Comparison of ENCODE assay signal across 1 cellular context in genomic region chr12:101707131-101707782, GRCh38.
TF ChIP-seq lines count a peak whose summit lies in the region.

No MANE protein-coding gene starts in this region.

TF ChIP-seq in K562, 482 proteins besides CTCF, POLR2A, EP300 and RAD21 (continued from another document and continues in another):
- TF ChIP-seq, protein P1, sequence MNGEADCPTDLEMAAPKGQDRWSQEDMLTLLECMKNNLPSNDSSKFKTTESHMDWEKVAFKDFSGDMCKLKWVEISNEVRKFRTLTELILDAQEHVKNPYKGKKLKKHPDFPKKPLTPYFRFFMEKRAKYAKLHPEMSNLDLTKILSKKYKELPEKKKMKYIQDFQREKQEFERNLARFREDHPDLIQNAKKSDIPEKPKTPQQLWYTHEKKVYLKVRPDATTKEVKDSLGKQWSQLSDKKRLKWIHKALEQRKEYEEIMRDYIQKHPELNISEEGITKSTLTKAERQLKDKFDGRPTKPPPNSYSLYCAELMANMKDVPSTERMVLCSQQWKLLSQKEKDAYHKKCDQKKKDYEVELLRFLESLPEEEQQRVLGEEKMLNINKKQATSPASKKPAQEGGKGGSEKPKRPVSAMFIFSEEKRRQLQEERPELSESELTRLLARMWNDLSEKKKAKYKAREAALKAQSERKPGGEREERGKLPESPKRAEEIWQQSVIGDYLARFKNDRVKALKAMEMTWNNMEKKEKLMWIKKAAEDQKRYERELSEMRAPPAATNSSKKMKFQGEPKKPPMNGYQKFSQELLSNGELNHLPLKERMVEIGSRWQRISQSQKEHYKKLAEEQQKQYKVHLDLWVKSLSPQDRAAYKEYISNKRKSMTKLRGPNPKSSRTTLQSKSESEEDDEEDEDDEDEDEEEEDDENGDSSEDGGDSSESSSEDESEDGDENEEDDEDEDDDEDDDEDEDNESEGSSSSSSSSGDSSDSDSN (IDR thresholded peaks at IDR 0.05; ENCODE audit: borderline replicate concordance in 1 of 2, low read depth in 2 of 2, low read length in 2 of 2) = no peak
- TF ChIP-seq ZNF384 (IDR thresholded peaks at IDR 0.05; ENCODE audit: low read depth, low read length) (no peak), DPF2 (IDR thresholded peaks at IDR 0.05) (peak; percentile 91), MTA3 (IDR thresholded peaks at IDR 0.05; ENCODE audit: borderline replicate concordance) (no peak), CBFA2T2 (conservative IDR thresholded peaks at IDR 0.05) (peak; percentile 48; the same call in 1 of the 2 replicates), JUND (IDR thresholded peaks at IDR 0.05; ENCODE audit: borderline replicate concordance, low read depth, low read length) (peak; percentile 58; the same call in 1 of the 2 replicates), JUND (tag; IDR thresholded peaks at IDR 0.05; ENCODE audit: borderline replicate concordance, low read depth, low read length) (no peak; the same call in 2 of the 3 replicates), CBX8 (IDR thresholded peaks at IDR 0.05; ENCODE audit: borderline replicate concordance, extremely low read depth, low read depth, low read length, poor library complexity, severe bottlenecking) (no peak), ZEB2 (IDR thresholded peaks at IDR 0.05) (peak; percentile 82), HSF4 (CRISPR knock-in tag; IDR thresholded peaks at IDR 0.05; ENCODE audit: borderline replicate concordance) (no peak), ZNF436 (CRISPR knock-in tag; IDR thresholded peaks at IDR 0.05) (no peak), ZZZ3 (IDR thresholded peaks at IDR 0.05) (no peak), CTCFL (IDR thresholded peaks at IDR 0.05; ENCODE audit: borderline replicate concordance, insufficient read depth, low read depth, low read length, poor library complexity, severe bottlenecking) (no peak), ATF7 (IDR thresholded peaks at IDR 0.05) (peak; percentile 22; the same call in 1 of the 2 replicates), MAFK (IDR thresholded peaks at IDR 0.05; ENCODE audit: low read length) (no peak), HMG20B (CRISPR knock-in tag; IDR thresholded peaks at IDR 0.05) (no peak), CHD4 (IDR thresholded peaks at IDR 0.05; ENCODE audit: insufficient read depth, insufficient replicate concordance, low read depth, low read length, poor library complexity, severe bottlenecking) (no peak), CBX3 (IDR thresholded peaks at IDR 0.05; ENCODE audit: borderline replicate concordance in 1 of 2, low read length in 2 of 2) (no peak), MECOM (CRISPR knock-in tag; IDR thresholded peaks at IDR 0.05) (no peak), GATAD2A (IDR thresholded peaks at IDR 0.05) (0 out of 2 replicates have a peak, but pooled peaks have one; percentile 45), NFYB (IDR thresholded peaks at IDR 0.05; ENCODE audit: extremely low read depth, insufficient read length) (no peak), ZNF324 (CRISPR knock-in tag; IDR thresholded peaks at IDR 0.05) (no peak), ZNF41 (CRISPR knock-in tag; conservative IDR thresholded peaks at IDR 0.05) (no peak), BACH1 (tag; IDR thresholded peaks at IDR 0.05) (no peak), ZNF217 (CRISPR knock-in tag; IDR thresholded peaks at IDR 0.05) (no peak), HBP1 (CRISPR knock-in tag; IDR thresholded peaks at IDR 0.05) (no peak), MYC (IDR thresholded peaks at IDR 0.05; ENCODE audit: low read depth, low read length) (peak; percentile 73; the same call in 1 of the 2 replicates), MYC (CRISPR knock-in tag; IDR thresholded peaks at IDR 0.05; ENCODE audit: borderline replicate concordance, low read depth) (no peak), ETV1 (tag; conservative IDR thresholded peaks at IDR 0.05; ENCODE audit: low read depth) (no peak), EGR1 (conservative IDR thresholded peaks at IDR 0.05) (peak; percentile 74), KHSRP (IDR thresholded peaks at IDR 0.05) (no peak), ETV5 (CRISPR knock-in tag; IDR thresholded peaks at IDR 0.05; ENCODE audit: low read depth) (no peak), KLF1 (tag; IDR thresholded peaks at IDR 0.05) (no peak), FOXJ3 (CRISPR knock-in tag; IDR thresholded peaks at IDR 0.05) (no peak), PURB (CRISPR knock-in tag; IDR thresholded peaks at IDR 0.05; ENCODE audit: low read depth) (no peak), FOSL1 (tag; conservative IDR thresholded peaks at IDR 0.05) (0 out of 2 replicates have a peak, but pooled peaks have one; percentile 51), DDX20 (tag; IDR thresholded peaks at IDR 0.05; ENCODE audit: low read depth) (no peak), HCFC1 (IDR thresholded peaks at IDR 0.05; ENCODE audit: low read depth, low read length) (no peak), RBM14 (IDR thresholded peaks at IDR 0.05; ENCODE audit: borderline replicate concordance, insufficient read depth, low read depth, low read length) (no peak), NFRKB (IDR thresholded peaks at IDR 0.05; ENCODE audit: low read depth) (no peak), ZBTB12 (CRISPR knock-in tag; IDR thresholded peaks at IDR 0.05) (no peak), EWSR1 (IDR thresholded peaks at IDR 0.05; ENCODE audit: borderline replicate concordance, low read depth, partially characterized antibody) (no peak), WHSC1 (IDR thresholded peaks at IDR 0.05; ENCODE audit: low read length) (no peak), ZBTB8A (IDR thresholded peaks at IDR 0.05; ENCODE audit: partially characterized antibody) (no peak), MEIS2 (IDR thresholded peaks at IDR 0.05; ENCODE audit: partially characterized antibody) (peak; percentile 76), FUS (optimal IDR thresholded peaks at IDR 0.05; ENCODE audit: low read depth, low read length) (no peak), BRD9 (IDR thresholded peaks at IDR 0.05; ENCODE audit: low read depth, partially characterized antibody) (no peak), ZC3H4 (CRISPR knock-in tag; IDR thresholded peaks at IDR 0.05; ENCODE audit: borderline replicate concordance) (no peak), POLR2AphosphoS2 (IDR thresholded peaks at IDR 0.05; ENCODE audit: low read length) (no peak), STAG1 (CRISPR knock-in tag; IDR thresholded peaks at IDR 0.05; ENCODE audit: borderline replicate concordance) (no peak), MCM7 (IDR thresholded peaks at IDR 0.05) (no peak), ZNF696 (CRISPR knock-in tag; conservative IDR thresholded peaks at IDR 0.05) (no peak), NCOA4 (IDR thresholded peaks at IDR 0.05; ENCODE audit: partially characterized antibody) (no peak), ZNF639 (CRISPR knock-in tag; conservative IDR thresholded peaks at IDR 0.05 in 1 of 2, IDR thresholded peaks at IDR 0.05 in 1 of 2) (no peak)
- TF ChIP-seq, protein P2, sequence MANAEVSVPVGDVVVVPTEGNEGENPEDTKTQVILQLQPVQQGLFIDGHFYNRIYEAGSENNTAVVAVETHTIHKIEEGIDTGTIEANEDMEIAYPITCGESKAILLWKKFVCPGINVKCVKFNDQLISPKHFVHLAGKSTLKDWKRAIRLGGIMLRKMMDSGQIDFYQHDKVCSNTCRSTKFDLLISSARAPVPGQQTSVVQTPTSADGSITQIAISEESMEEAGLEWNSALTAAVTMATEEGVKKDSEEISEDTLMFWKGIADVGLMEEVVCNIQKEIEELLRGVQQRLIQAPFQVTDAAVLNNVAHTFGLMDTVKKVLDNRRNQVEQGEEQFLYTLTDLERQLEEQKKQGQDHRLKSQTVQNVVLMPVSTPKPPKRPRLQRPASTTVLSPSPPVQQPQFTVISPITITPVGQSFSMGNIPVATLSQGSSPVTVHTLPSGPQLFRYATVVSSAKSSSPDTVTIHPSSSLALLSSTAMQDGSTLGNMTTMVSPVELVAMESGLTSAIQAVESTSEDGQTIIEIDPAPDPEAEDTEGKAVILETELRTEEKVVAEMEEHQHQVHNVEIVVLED (CRISPR knock-in tag; IDR thresholded peaks at IDR 0.05) = no peak
- TF ChIP-seq, protein P3, sequence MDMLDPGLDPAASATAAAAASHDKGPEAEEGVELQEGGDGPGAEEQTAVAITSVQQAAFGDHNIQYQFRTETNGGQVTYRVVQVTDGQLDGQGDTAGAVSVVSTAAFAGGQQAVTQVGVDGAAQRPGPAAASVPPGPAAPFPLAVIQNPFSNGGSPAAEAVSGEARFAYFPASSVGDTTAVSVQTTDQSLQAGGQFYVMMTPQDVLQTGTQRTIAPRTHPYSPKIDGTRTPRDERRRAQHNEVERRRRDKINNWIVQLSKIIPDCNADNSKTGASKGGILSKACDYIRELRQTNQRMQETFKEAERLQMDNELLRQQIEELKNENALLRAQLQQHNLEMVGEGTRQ (CRISPR knock-in tag; IDR thresholded peaks at IDR 0.05) = no peak
- TF ChIP-seq, protein P4, sequence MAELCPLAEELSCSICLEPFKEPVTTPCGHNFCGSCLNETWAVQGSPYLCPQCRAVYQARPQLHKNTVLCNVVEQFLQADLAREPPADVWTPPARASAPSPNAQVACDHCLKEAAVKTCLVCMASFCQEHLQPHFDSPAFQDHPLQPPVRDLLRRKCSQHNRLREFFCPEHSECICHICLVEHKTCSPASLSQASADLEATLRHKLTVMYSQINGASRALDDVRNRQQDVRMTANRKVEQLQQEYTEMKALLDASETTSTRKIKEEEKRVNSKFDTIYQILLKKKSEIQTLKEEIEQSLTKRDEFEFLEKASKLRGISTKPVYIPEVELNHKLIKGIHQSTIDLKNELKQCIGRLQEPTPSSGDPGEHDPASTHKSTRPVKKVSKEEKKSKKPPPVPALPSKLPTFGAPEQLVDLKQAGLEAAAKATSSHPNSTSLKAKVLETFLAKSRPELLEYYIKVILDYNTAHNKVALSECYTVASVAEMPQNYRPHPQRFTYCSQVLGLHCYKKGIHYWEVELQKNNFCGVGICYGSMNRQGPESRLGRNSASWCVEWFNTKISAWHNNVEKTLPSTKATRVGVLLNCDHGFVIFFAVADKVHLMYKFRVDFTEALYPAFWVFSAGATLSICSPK (IDR thresholded peaks at IDR 0.05; ENCODE audit: borderline replicate concordance) = no peak
- TF ChIP-seq, protein P5, sequence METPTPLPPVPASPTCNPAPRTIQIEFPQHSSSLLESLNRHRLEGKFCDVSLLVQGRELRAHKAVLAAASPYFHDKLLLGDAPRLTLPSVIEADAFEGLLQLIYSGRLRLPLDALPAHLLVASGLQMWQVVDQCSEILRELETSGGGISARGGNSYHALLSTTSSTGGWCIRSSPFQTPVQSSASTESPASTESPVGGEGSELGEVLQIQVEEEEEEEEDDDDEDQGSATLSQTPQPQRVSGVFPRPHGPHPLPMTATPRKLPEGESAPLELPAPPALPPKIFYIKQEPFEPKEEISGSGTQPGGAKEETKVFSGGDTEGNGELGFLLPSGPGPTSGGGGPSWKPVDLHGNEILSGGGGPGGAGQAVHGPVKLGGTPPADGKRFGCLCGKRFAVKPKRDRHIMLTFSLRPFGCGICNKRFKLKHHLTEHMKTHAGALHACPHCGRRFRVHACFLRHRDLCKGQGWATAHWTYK (CRISPR knock-in tag; IDR thresholded peaks at IDR 0.05) = no peak
- TF ChIP-seq, protein P6, sequence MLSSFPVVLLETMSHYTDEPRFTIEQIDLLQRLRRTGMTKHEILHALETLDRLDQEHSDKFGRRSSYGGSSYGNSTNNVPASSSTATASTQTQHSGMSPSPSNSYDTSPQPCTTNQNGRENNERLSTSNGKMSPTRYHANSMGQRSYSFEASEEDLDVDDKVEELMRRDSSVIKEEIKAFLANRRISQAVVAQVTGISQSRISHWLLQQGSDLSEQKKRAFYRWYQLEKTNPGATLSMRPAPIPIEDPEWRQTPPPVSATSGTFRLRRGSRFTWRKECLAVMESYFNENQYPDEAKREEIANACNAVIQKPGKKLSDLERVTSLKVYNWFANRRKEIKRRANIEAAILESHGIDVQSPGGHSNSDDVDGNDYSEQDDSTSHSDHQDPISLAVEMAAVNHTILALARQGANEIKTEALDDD (IDR thresholded peaks at IDR 0.05) = peak; percentile 93
